ENCODE assay signal across 34 cellular contexts in the genomic region with DNA sequence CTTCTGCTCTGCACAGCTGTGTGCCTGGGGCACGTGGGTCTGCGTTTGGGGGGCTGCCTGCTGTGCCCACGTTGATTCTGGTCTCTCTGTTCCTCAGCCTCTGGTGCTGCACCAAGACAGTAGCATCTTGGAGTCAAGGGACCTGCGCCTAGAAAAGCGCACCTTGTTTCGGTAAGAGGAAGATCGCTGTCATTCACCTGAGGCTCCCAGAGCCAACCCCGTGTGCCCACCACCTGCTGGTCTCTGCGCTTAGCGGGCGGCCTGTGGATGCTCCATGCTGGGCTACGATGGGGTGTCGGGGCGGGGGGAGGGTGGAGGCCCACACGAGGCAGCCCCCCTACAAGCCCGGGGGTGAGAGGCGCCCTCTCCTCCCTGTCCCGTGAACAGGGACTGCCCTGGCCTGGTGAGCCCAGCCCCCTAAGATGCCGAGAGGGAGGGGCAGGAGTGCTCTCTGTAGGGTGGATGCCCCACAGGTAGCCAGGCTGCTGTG. TPM values are rescaled to one million over a fixed set of nuclear protein-coding genes. Genes with fewer than 3 reads are reported as not detected.
"Had no signal": no experiment of that assay in that cellular context is flagged by ENCODE, and none has a peak within 500 bp of the region (broad histone marks: within the 10 kb centered on the region; RNA-seq: fewer than 3 reads in every experiment).

No MANE protein-coding gene starts in this region.

- H3K4me3 Mint-ChIP-seq: activated CD4-positive, alpha-beta T cell treated with anti-CD3 and anti-CD28 coated beads for 36 hours; activated CD4-positive, alpha-beta T cell treated with anti-CD3 and anti-CD28 coated beads, Interleukin-2, amount 10 ng/mL, durations not matched to agents 7 days and 5 days; activated CD8-positive, alpha-beta T cell treated with anti-CD3 and anti-CD28 coated beads, Interleukin-2, amount 10 ng/mL, durations not matched to agents 7 days and 5 days; activated naive CD4-positive, alpha-beta T cell treated with anti-CD3 and anti-CD28 coated beads for 36 hours; activated T-cell treated with anti-CD3 and anti-CD28 coated beads, Interleukin-2, amount 50 U/mL, for 24 hours; brain; T-helper 1 cell treated with Interleukin-12 subunit alpha and Interleukin-12 subunit beta and Interleukin-4 antibody, amounts not matched to agents 30 μg/mL and 1 μg/mL, for 36 hours; T-helper 2 cell treated with Interferon-gamma antibody and Interleukin-4, amounts not matched to agents 5 μg/mL and 100 μg/mL, for 36 hours had no signal

- H3K36me3 Mint-ChIP-seq: activated naive CD4-positive, alpha-beta T cell treated with anti-CD3 and anti-CD28 coated beads, Interleukin-2, amount 50 U/mL, for 72 hours had no signal

- ATAC-seq: activated CD4-positive, alpha-beta T cell treated with anti-CD3 and anti-CD28 coated beads for 36 hours; activated CD4-positive, CD25-positive, alpha-beta regulatory T cell treated with anti-CD3 and anti-CD28 coated beads, Interleukin-2, amount 50 U/mL, for 24 hours; activated CD8-positive, alpha-beta T cell treated with anti-CD3 and anti-CD28 coated beads, Interleukin-2, amount 10 ng/mL, durations not matched to agents 7 days and 5 days; activated naive CD4-positive, alpha-beta T cell treated with anti-CD3 and anti-CD28 coated beads, Interleukin-2, amount 50 U/mL, for 72 hours had no signal

- H3K27ac ChIP-seq: adrenal gland, PC-9, SJSA1 had no signal

- H3K4me3 ChIP-seq: adrenal gland, MG63, PC-9, SJSA1 had no signal

- H3K4me1 ChIP-seq: adrenal gland, SJSA1 had no signal

- H3K9ac ChIP-seq: SK-N-SH had no signal

- H3K4me1 Mint-ChIP-seq: activated CD4-positive, alpha-beta T cell treated with anti-CD3 and anti-CD28 coated beads for 36 hours; activated CD4-positive, alpha-beta T cell treated with anti-CD3 and anti-CD28 coated beads, Interleukin-2, amount 10 ng/mL, durations not matched to agents 7 days and 5 days; brain had no signal

- H3K9me3 ChIP-seq: adrenal gland, MG63, SJSA1, SK-N-SH had no signal

- H3K27me3 ChIP-seq: adrenal gland, MG63, SJSA1 had no signal

- H3K9me3 Mint-ChIP-seq: activated CD4-positive, alpha-beta T cell treated with anti-CD3 and anti-CD28 coated beads, Interleukin-2, amount 10 ng/mL, durations not matched to agents 7 days and 5 days; activated naive CD4-positive, alpha-beta T cell treated with anti-CD3 and anti-CD28 coated beads for 36 hours; activated naive CD4-positive, alpha-beta T cell treated with anti-CD3 and anti-CD28 coated beads, Interleukin-2, amount 50 U/mL, for 72 hours; activated T-cell treated with anti-CD3 and anti-CD28 coated beads, Interleukin-2, amount 50 U/mL, for 24 hours; activated T-helper 2 cell treated with anti-CD3 and anti-CD28 coated beads, Interferon-gamma antibody, Interleukin-2, Interleukin-4, amounts not matched to agents 10 μg/mL and 5 μg/mL and 100 μg/mL, durations not matched to agents 14 hours and 24 hours and 36 hours; brain; T-helper 1 cell treated with Interleukin-12 subunit alpha and Interleukin-12 subunit beta and Interleukin-4 antibody, amounts not matched to agents 30 μg/mL and 1 μg/mL, for 36 hours; T-helper 2 cell treated with Interferon-gamma antibody and Interleukin-4, amounts not matched to agents 5 μg/mL and 100 μg/mL, for 36 hours had no signal

- FAIRE-seq: bronchial epithelial cell, TTC549 had no signal

- H3K27ac Mint-ChIP-seq: activated CD4-positive, alpha-beta T cell treated with anti-CD3 and anti-CD28 coated beads for 36 hours; activated CD4-positive, alpha-beta T cell treated with anti-CD3 and anti-CD28 coated beads, Interleukin-2, amount 10 ng/mL, durations not matched to agents 7 days and 5 days; activated CD8-positive, alpha-beta T cell treated with anti-CD3 and anti-CD28 coated beads, Interleukin-2, amount 10 ng/mL, durations not matched to agents 7 days and 5 days; activated naive CD4-positive, alpha-beta T cell treated with anti-CD3 and anti-CD28 coated beads for 36 hours; activated naive CD4-positive, alpha-beta T cell treated with anti-CD3 and anti-CD28 coated beads, Interleukin-2, amount 50 U/mL, for 72 hours; activated T-cell treated with anti-CD3 and anti-CD28 coated beads, Interleukin-2, amount 50 U/mL, for 24 hours; activated T-helper 2 cell treated with anti-CD3 and anti-CD28 coated beads, Interferon-gamma antibody, Interleukin-2, Interleukin-4, amounts not matched to agents 10 μg/mL and 5 μg/mL and 100 μg/mL, durations not matched to agents 14 hours and 24 hours and 36 hours; brain; T-helper 1 cell treated with Interleukin-12 subunit alpha and Interleukin-12 subunit beta and Interleukin-4 antibody, amounts not matched to agents 30 μg/mL and 1 μg/mL, for 36 hours; T-helper 2 cell treated with Interferon-gamma antibody and Interleukin-4, amounts not matched to agents 5 μg/mL and 100 μg/mL, for 36 hours had no signal

- DNase-seq: activated CD4-positive, alpha-beta T cell treated with anti-CD3 and anti-CD28 coated beads for 36 hours; activated CD4-positive, alpha-beta T cell treated with anti-CD3 and anti-CD28 coated beads, Interleukin-2, amount 10 ng/mL, durations not matched to agents 7 days and 5 days; activated CD4-positive, alpha-beta T cell treated with anti-CD3 and anti-CD28 coated beads, Interleukin-2, amount 50 U/mL, for 48 hours; activated CD8-positive, alpha-beta T cell treated with anti-CD3 and anti-CD28 coated beads, Interleukin-2, amount 10 ng/mL, durations not matched to agents 7 days and 5 days; activated gamma-delta T cell; activated naive CD4-positive, alpha-beta T cell treated with anti-CD3 and anti-CD28 coated beads for 36 hours; activated T-cell treated with anti-CD3 and anti-CD28 coated beads, Interleukin-2, amount 50 U/mL, for 24 hours; adrenal gland; central memory CD4-positive, alpha-beta T cell; Kasumi-1; KG1; MG63; NCI-H1048; NCI-H1436 treated with DMSO at 0.1 percent for 48 hours; NCI-H187; NCI-H2029 treated with DMSO at 0.1 percent for 48 hours; NCI-H2107; NCI-H2171; NCI-H510A; NCI-H526; NCI-H748 treated with DMSO at 0.1 percent for 48 hours; NK-92 treated with Interleukin-12 subunit alpha and Interleukin-12 subunit beta, amount 100 ng/mL, for 24 hours; PC-9; SHP77 treated with DMSO at 0.1 percent for 48 hours; SK-N-SH had no signal

- H3K27me3 Mint-ChIP-seq: activated CD4-positive, alpha-beta T cell treated with anti-CD3 and anti-CD28 coated beads for 36 hours; activated CD4-positive, alpha-beta T cell treated with anti-CD3 and anti-CD28 coated beads, Interleukin-2, amount 10 ng/mL, durations not matched to agents 7 days and 5 days; activated T-cell treated with anti-CD3 and anti-CD28 coated beads, Interleukin-2, amount 50 U/mL, for 24 hours; brain had no signal

- H3K36me3 ChIP-seq: MG63 had no signal

RNA-seq across cellular contexts. Expression of gene HGFAC, which starts 18.9 kb away (rescaled TPM):
- total RNA-seq: activated CD4-positive, alpha-beta T cell treated with anti-CD3 and anti-CD28 coated beads for 36 hours; activated CD8-positive, alpha-beta T cell treated with anti-CD3 and anti-CD28 coated beads, Interleukin-2, amount 10 ng/mL, durations not matched to agents 7 days and 5 days; activated naive CD4-positive, alpha-beta T cell treated with anti-CD3 and anti-CD28 coated beads for 36 hours; activated naive CD4-positive, alpha-beta T cell treated with anti-CD3 and anti-CD28 coated beads, Interleukin-2, amount 50 U/mL, for 72 hours; activated T-helper 2 cell treated with anti-CD3 and anti-CD28 coated beads, Interferon-gamma antibody, Interleukin-2, Interleukin-4, amounts not matched to agents 10 μg/mL and 5 μg/mL and 100 μg/mL, durations not matched to agents 14 hours and 24 hours and 36 hours; bronchial epithelial cell had no signal

RNA-seq across cellular contexts. Expression of gene DOK7, which starts 40.3 kb away (rescaled TPM):
- total RNA-seq: activated CD4-positive, alpha-beta T cell treated with anti-CD3 and anti-CD28 coated beads for 36 hours; activated CD4-positive, alpha-beta T cell treated with anti-CD3 and anti-CD28 coated beads, Interleukin-2, amount 10 ng/mL, durations not matched to agents 7 days and 5 days; activated CD8-positive, alpha-beta T cell treated with anti-CD3 and anti-CD28 coated beads, Interleukin-2, amount 10 ng/mL, durations not matched to agents 7 days and 5 days; activated naive CD4-positive, alpha-beta T cell treated with anti-CD3 and anti-CD28 coated beads for 36 hours; activated naive CD4-positive, alpha-beta T cell treated with anti-CD3 and anti-CD28 coated beads, Interleukin-2, amount 50 U/mL, for 72 hours; activated T-helper 2 cell treated with anti-CD3 and anti-CD28 coated beads, Interferon-gamma antibody, Interleukin-2, Interleukin-4, amounts not matched to agents 10 μg/mL and 5 μg/mL and 100 μg/mL, durations not matched to agents 14 hours and 24 hours and 36 hours had no signal
- polyA plus RNA-seq: SK-N-SH had no signal
